In the genomic region with DNA sequence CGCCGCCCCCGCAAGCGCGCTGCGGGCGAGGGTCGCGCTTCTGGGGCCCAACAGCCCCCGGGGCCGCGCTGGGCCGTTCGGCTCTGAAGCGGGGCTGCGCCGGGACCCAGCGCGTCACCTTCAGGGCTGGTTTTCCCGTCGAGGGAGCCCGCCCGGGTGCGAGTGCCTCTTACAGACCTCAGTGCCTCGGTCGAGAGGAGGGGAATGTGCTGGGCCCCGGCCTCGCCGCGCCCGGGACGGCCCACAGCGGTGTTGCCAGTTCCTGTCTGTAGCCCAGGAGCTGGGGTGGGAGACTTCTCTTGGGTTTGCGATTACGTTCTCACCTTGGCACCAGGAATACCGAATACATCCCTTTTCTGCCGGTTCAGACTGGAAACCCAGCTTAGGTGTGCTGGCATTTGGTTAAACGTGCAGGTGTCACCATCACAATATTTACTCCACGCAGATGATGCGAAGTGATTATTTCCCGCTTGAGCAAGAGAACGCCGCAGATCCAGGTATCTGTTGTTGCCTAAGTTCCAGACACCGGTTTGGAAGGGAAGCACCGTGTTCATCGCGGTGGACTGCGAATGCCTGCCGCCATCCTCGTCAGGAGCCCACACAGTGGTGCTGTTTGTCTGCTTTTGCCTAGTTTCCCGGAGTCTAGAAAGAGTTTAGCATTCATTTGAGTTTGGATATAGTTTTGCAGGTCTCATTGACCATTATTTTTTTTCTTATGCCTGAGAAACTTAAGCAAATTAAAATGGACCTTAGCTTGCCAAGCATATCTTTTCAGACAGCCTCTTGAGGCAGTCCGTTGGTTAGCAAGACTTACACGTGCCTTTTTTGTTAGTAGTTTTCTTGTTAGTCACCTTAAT, we compare ENCODE assay signal across 9 cellular contexts. TPM values are rescaled to one million over a fixed set of nuclear protein-coding genes. Genes with fewer than 3 reads are reported as not detected.
DNase-seq lines count a peak whose midpoint lies in the region; ATAC-seq, FAIRE-seq and TF ChIP-seq lines count a peak whose summit lies in the region.
"Had no signal": no experiment of that assay in that cellular context is flagged by ENCODE, and none has a peak within 500 bp of the region (broad histone marks: within the 10 kb centered on the region; RNA-seq: fewer than 3 reads in every experiment).

No MANE protein-coding gene starts in this region.

- no peak for TF ChIP-seq POLR2A in GM12892 (IDR thresholded peaks at IDR 0.05; ENCODE audit: low read depth, low read length)

- ATAC-seq in stimulated activated memory B cell treated with anti-CD40 and anti-IgM and Interleukin-4, amounts not matched to agents 10 μg/mL and 1 μg/mL and 100 μg/mL, for 72 hours: peak; percentile 1

- no peak for FAIRE-seq in GM12892 (lab: Jason Lieb, UNC)
- FAIRE-seq: A204.1 had no signal

- DNase-seq in DMS 273 (lab: John Stamatoyannopoulos, UW; ENCODE audit: unreplicated experiment) (peak; percentile 60), DMS 273 treated with DMSO at 0.1 percent for 48 hours (lab: John Stamatoyannopoulos, UW) (no peak), HuH-7 (ENCODE audit: low spot score) (peak; percentile 58), medulla oblongata (ENCODE audit: extremely low spot score) (peak; percentile 75), GM12892 (ENCODE audit: insufficient read length) (no peak)
- DNase-seq in activated CD4-positive, alpha-beta T cell treated with anti-CD3 and anti-CD28 coated beads for 48 hours: peak; percentile 62
- DNase-seq in effector CD8-positive, alpha-beta T cell (lab: John Stamatoyannopoulos, UW): peak; percentile 20

- H3K27me3 Mint-ChIP-seq in stimulated activated memory B cell treated with anti-CD40 and anti-IgM and Interleukin-4, amounts not matched to agents 10 μg/mL and 1 μg/mL and 100 μg/mL, for 72 hours: no peaks in the 10 kb centered on the region

- peaks cover 54% of the 10 kb centered on the region for H3K4me1 Mint-ChIP-seq in stimulated activated memory B cell treated with anti-CD40 and anti-IgM and Interleukin-4, amounts not matched to agents 10 μg/mL and 1 μg/mL and 100 μg/mL, for 72 hours

- H3K27ac Mint-ChIP-seq in stimulated activated memory B cell treated with anti-CD40 and anti-IgM and Interleukin-4, amounts not matched to agents 10 μg/mL and 1 μg/mL and 100 μg/mL, for 72 hours: peak overlapping the region; percentile 78

- H3K9me3 Mint-ChIP-seq in stimulated activated memory B cell treated with anti-CD40 and anti-IgM and Interleukin-4, amounts not matched to agents 10 μg/mL and 1 μg/mL and 100 μg/mL, for 72 hours: no peaks in the 10 kb centered on the region

- H3K4me3 Mint-ChIP-seq in stimulated activated memory B cell treated with anti-CD40 and anti-IgM and Interleukin-4, amounts not matched to agents 10 μg/mL and 1 μg/mL and 100 μg/mL, for 72 hours: peak overlapping the region; percentile 86

- peaks cover 10% of the 10 kb centered on the region for H3K36me3 Mint-ChIP-seq in stimulated activated memory B cell treated with anti-CD40 and anti-IgM and Interleukin-4, amounts not matched to agents 10 μg/mL and 1 μg/mL and 100 μg/mL, for 72 hours

RNA-seq across cellular contexts. Expression of a gene that starts 0.9 kb away (rescaled TPM):
- 34.6 TPM for polyA plus RNA-seq in GM12892 (2012; ENCODE audit: missing spikeins)

RNA-seq across cellular contexts. Expression of a gene that starts 9.5 kb away (rescaled TPM):
- 10.6 TPM for polyA plus RNA-seq in GM12892 (2012; ENCODE audit: missing spikeins)

Comparison
In these comparisons a context has a peak if more than half of its experiments do, and no peak if none do; other contexts are left out.
1. DNase-seq: peak in DMS 273 (single experiment), HuH-7 (single experiment), activated CD4-positive, alpha-beta T cell treated with anti-CD3 and anti-CD28 coated beads for 48 hours (single experiment), effector CD8-positive, alpha-beta T cell (single experiment) and medulla oblongata (single experiment); none in DMS 273 treated with DMSO at 0.1 percent for 48 hours (single experiment) and GM12892 (single experiment).